Comparison of ENCODE assay signal across 8 cellular contexts in the genomic region with DNA sequence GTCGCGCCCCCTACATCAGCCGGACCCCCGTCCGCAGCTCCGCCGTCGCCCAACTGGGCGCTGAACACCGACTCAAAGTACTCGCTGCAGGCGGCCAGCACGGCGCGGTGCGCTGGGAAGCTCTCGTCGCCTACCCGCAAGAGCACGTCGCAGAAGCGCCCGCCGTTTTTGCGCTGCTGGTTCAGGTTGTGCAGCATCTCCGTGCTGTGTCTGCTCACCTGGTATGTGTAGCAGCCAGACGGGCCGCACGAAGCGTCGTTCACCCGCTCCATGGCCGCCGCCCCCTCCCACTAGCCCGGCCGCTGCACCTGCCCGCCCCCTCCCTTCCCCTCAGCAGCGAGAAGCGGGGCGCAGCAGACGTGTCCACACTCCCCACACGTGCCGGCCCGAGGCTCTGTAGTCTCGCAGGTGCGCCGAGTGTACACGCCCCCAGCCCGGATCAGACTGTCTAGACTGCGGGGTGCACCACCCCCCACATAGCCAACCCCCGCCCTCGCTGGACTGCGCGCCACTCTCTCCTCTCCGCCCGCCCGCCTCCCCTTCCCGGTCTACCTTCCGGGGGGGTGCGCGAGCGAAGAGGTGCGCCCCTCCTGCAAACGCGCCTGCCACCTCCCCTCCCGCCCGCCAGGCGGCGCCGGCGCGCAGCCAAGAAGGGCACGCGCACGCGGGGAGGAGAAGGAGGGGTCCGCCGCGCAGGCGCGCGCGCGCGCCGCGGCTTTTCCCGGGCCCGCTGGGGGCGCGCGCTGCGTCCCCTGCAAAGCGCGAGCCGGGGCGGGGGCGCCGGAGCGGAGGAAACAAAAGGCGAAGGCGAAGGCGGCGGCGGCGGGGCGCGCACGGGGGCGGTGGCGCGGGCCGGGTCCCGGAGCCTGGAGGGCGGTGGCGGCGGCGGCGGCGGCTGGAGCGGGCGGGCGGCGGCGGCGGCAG. TPM values are rescaled to one million over a fixed set of nuclear protein-coding genes. Genes with fewer than 3 reads are reported as not detected.
DNase-seq lines count a peak whose midpoint lies in the region; ATAC-seq and TF ChIP-seq lines count a peak whose summit lies in the region.

No MANE protein-coding gene starts in this region.

- DNase-seq in EL (peak; percentile 86), HCEC 1CT (peak; percentile 81), NCI-H1092 (lab: John Stamatoyannopoulos, UW) (peak; percentile 87), SW480 (ENCODE audit: low spot score) (peak; percentile 76), adipocyte (ENCODE audit: low read depth) (peak; percentile 97), heart right ventricle (peak; percentile 83 to 89), posterior vena cava (ENCODE audit: low spot score) (peak; percentile 93), upper lobe of left lung (peak; percentile 81 to 98)

- H3K9ac ChIP-seq in adipocyte (ENCODE audit: low read length), result peak overlapping the region; percentile 81

- H3K4me1 ChIP-seq in adipocyte (ENCODE audit: control insufficient read depth, insufficient read depth, low read length) (peaks cover 28% of the 10 kb centered on the region), heart right ventricle (peaks cover 20 to 62% (median 44%) of the 10 kb centered on the region in 9 donors), upper lobe of left lung (peaks cover 50 to 65% (median 53%) of the 10 kb centered on the region in 4 donors)

- peak in 2 of 4 donors; percentile 45 to 61 for TF ChIP-seq POLR2A in upper lobe of left lung (IDR thresholded peaks at IDR 0.05)

- H3K27ac ChIP-seq in heart right ventricle, result peak overlapping the region; percentile 87 to 97 (median 92)
- peak overlapping the region; percentile 85 to 92 (median 92) for H3K27ac ChIP-seq in upper lobe of left lung

- peak; percentile 52 to 75 (median 67) for ATAC-seq in heart right ventricle
- peak; percentile 45 to 85 for ATAC-seq in upper lobe of left lung (ENCODE audit: low FRiP score in 2 of 2)

- H3K36me3 ChIP-seq in adipocyte (ENCODE audit: control insufficient read depth, insufficient read depth, low read length, severe bottlenecking) (peaks cover 19% of the 10 kb centered on the region), heart right ventricle (peaks cover 0 to 33% (median 8%) of the 10 kb centered on the region in 9 donors), upper lobe of left lung (peaks cover 0 to 22% (median 11%) of the 10 kb centered on the region in 4 donors)

- intact Hi-C loops in heart right ventricle (cut with DNase I), result loop anchor here in 8 of 10 donors (1.0 to 10.0 kb wide), 8 partner anchors 52 to 289 kb away; a partner anchor contains a TSS
- intact Hi-C loops in posterior vena cava (cut with DNase I), result no loop called here

- WGBS in heart right ventricle, 2 donors, result 4 to 5% methylated on average over 90 to 124 of the region's 126 CpGs
- 1% methylated on average over 26 of the region's 126 CpGs; no CpG with 5 or more reads in 1 of the 2 donors for WGBS in upper lobe of left lung, 2 donors

- H3K4me3 ChIP-seq in adipocyte (ENCODE audit: low read length) (peak overlapping the region; percentile 78), heart right ventricle (peak overlapping the region; percentile 47 to 91 (median 74)), upper lobe of left lung (peak overlapping the region; percentile 74 to 89 (median 82))

- TF ChIP-seq CTCF in heart right ventricle (IDR thresholded peaks at IDR 0.05), result peak; percentile 68 to 91 (median 81)
- peak; percentile 96 to 99 (median 99) for TF ChIP-seq CTCF in upper lobe of left lung (IDR thresholded peaks at IDR 0.05)

- no peak for TF ChIP-seq EP300 in upper lobe of left lung (IDR thresholded peaks at IDR 0.05)

- H3K27me3 ChIP-seq in adipocyte (replicated peaks; ENCODE audit: control insufficient read depth, insufficient read depth, low read length), result no peaks in the 10 kb centered on the region
- H3K27me3 ChIP-seq in heart right ventricle, result no peaks in the 10 kb centered on the region
- H3K27me3 ChIP-seq in upper lobe of left lung, result no peaks in the 10 kb centered on the region

- H3K9me3 ChIP-seq in adipocyte (ENCODE audit: control insufficient read depth, low read length) (no peaks in the 10 kb centered on the region), heart right ventricle (no peaks in the 10 kb centered on the region), upper lobe of left lung (no peaks in the 10 kb centered on the region)

RNA-seq across cellular contexts. Expression of a gene that starts 0.6 kb away (rescaled TPM):
- total RNA-seq in heart right ventricle, result 10 to 100 TPM; 10.8 to 16.9 (median 14.1) TPM
- 10 to 100 TPM in 1 of 2 donors, 1 to 10 TPM in 1; 6.6 to 12.5 TPM for polyA plus RNA-seq in heart right ventricle
- 10 to 100 TPM; 10.8 to 14.9 TPM for total RNA-seq in posterior vena cava
- total RNA-seq in upper lobe of left lung, result 10 to 100 TPM; 18.2 to 29.7 (median 24.0) TPM

RNA-seq across cellular contexts. Expression of a gene that starts 53.3 kb away (rescaled TPM):
- total RNA-seq in heart right ventricle, result 10 to 100 TPM in 9 of 10 donors, 1 to 10 TPM in 1; 3.6 to 28.6 (median 17.6) TPM
- 1 to 10 TPM; 3.7 to 7.9 TPM for polyA plus RNA-seq in heart right ventricle
- total RNA-seq in posterior vena cava, result 10 to 100 TPM; 12.8 to 18.8 TPM
- 10 to 100 TPM; 38.9 to 97.1 (median 65.8) TPM for total RNA-seq in upper lobe of left lung

RNA-seq across cellular contexts. Expression of a gene that starts 53.8 kb away (rescaled TPM):
- total RNA-seq in heart right ventricle (10 to 100 TPM; 50.4 to 76.7 (median 60.2) TPM), posterior vena cava (10 to 100 TPM; 37.8 to 40.3 TPM), upper lobe of left lung (10 to 100 TPM; 32.8 to 49.3 (median 44.0) TPM)
- 10 to 100 TPM; 65.7 to 71.7 TPM for polyA plus RNA-seq in heart right ventricle

Comparison
In these comparisons a context has a peak if more than half of its experiments do, and no peak if none do; other contexts are left out.
1. Peak in every context shown above with its lines: DNase-seq, ATAC-seq, H3K4me3 ChIP-seq and H3K27ac ChIP-seq.
2. intact Hi-C loops: an anchor here in heart right ventricle (1.0 to 10.0 kb wide); none called in posterior vena cava.